In genomic region chr1:228263636-228264035, GRCh38 we compare ENCODE assay signal across 20 cellular contexts.
"Had no signal": no experiment of that assay in that cellular context is flagged by ENCODE, and none has a peak within 500 bp of the region (broad histone marks: within the 10 kb centered on the region; RNA-seq: fewer than 3 reads in every experiment).

No MANE protein-coding gene starts in this region.

- H3K27ac ChIP-seq: neutrophil, pancreas, right lobe of liver, thoracic aorta, tibial nerve had no signal

- H3K27me3 ChIP-seq: neutrophil, pancreas, right lobe of liver, tibial nerve had no signal

- ATAC-seq: effector memory CD8-positive, alpha-beta T cell; left lobe of liver; naive thymus-derived CD8-positive, alpha-beta T cell; pancreas; stimulated activated naive B cell treated with anti-CD40 and anti-IgM and Interleukin-4, amounts not matched to agents 10 μg/mL and 1 μg/mL and 100 μg/mL, for 72 hours had no signal

- H3K4me1 ChIP-seq: pancreas, right lobe of liver, tibial nerve had no signal

- H3K4me1 Mint-ChIP-seq: nephron progenitor cell; stimulated activated naive B cell treated with anti-CD40 and anti-IgM and Interleukin-4, amounts not matched to agents 10 μg/mL and 1 μg/mL and 100 μg/mL, for 72 hours had no signal

- H3K4me3 Mint-ChIP-seq: effector memory CD8-positive, alpha-beta T cell; naive thymus-derived CD8-positive, alpha-beta T cell; nephron progenitor cell; stimulated activated naive B cell treated with anti-CD40 and anti-IgM and Interleukin-4, amounts not matched to agents 10 μg/mL and 1 μg/mL and 100 μg/mL, for 72 hours; stimulated activated naive CD8-positive, alpha-beta T cell treated with anti-CD3 and anti-CD28 coated beads, Interleukin-15, Interleukin-2, amounts not matched to agents 100 ng/mL and 50 ng/mL, for 24 hours had no signal

- H3K4me3 ChIP-seq: pancreas, right lobe of liver, thoracic aorta, tibial nerve had no signal

- H3K27me3 Mint-ChIP-seq: effector memory CD8-positive, alpha-beta T cell; naive thymus-derived CD8-positive, alpha-beta T cell; stimulated activated naive B cell treated with anti-CD40 and anti-IgM and Interleukin-4, amounts not matched to agents 10 μg/mL and 1 μg/mL and 100 μg/mL, for 72 hours; stimulated activated naive CD8-positive, alpha-beta T cell treated with anti-CD3 and anti-CD28 coated beads, Interleukin-15, Interleukin-2, amounts not matched to agents 100 ng/mL and 50 ng/mL, for 24 hours had no signal

- H3K36me3 ChIP-seq: neutrophil, pancreas, right lobe of liver, thoracic aorta had no signal

- H3K9me3 Mint-ChIP-seq: stimulated activated naive CD8-positive, alpha-beta T cell treated with anti-CD3 and anti-CD28 coated beads, Interleukin-15, Interleukin-2, amounts not matched to agents 100 ng/mL and 50 ng/mL, for 24 hours had no signal

- DNase-seq: cerebellar nuclear complex; cortex of kidney; effector memory CD8-positive, alpha-beta T cell; erythroblast; kidney; mesendoderm; midbrain; naive thymus-derived CD8-positive, alpha-beta T cell; nephron progenitor cell; right lobe of liver; small intestine; stimulated activated CD4-positive, alpha-beta T cell treated with anti-CD3 and anti-CD28 coated beads, Interleukin-15, amount 100 ng/mL, for 24 hours; stimulated activated CD4-positive, alpha-beta T cell treated with anti-CD3 and anti-CD28 coated beads, Interleukin-2, amount 100 ng/mL, for 48 hours; stimulated activated naive B cell treated with anti-CD40 and anti-IgM and Interleukin-4, amounts not matched to agents 10 μg/mL and 1 μg/mL and 100 μg/mL, for 72 hours had no signal

- H3K9me3 ChIP-seq: neutrophil, pancreas, right lobe of liver, thoracic aorta had no signal

- H3K27ac Mint-ChIP-seq: effector memory CD8-positive, alpha-beta T cell; nephron progenitor cell; stimulated activated naive B cell treated with anti-CD40 and anti-IgM and Interleukin-4, amounts not matched to agents 10 μg/mL and 1 μg/mL and 100 μg/mL, for 72 hours; stimulated activated naive CD8-positive, alpha-beta T cell treated with anti-CD3 and anti-CD28 coated beads, Interleukin-15, Interleukin-2, amounts not matched to agents 100 ng/mL and 50 ng/mL, for 24 hours had no signal
